In genomic region chr16:84115919-84116719, GRCh38 we compare ENCODE assay signal across 8 cellular contexts. TPM values are rescaled to one million over a fixed set of nuclear protein-coding genes. Genes with fewer than 3 reads are reported as not detected.
A peak's percentile ranks its signal among the peaks of the same experiment; 100 is the strongest.
DNase-seq lines count a peak whose midpoint lies in the region; ATAC-seq and TF ChIP-seq lines count a peak whose summit lies in the region.

No MANE protein-coding gene starts in this region.

- no peaks in the 10 kb centered on the region for H3K9me3 Mint-ChIP-seq in T-helper 2 cell treated with Interferon-gamma antibody and Interleukin-4, amounts not matched to agents 5 μg/mL and 100 μg/mL, for 36 hours
- no peaks in the 10 kb centered on the region for H3K9me3 Mint-ChIP-seq in mesothelial cell of epicardium

- H3K27ac ChIP-seq in temporal lobe (ENCODE audit: low read depth, low read length): peak overlapping the region; percentile 44

- DNase-seq in NCI-H2107 treated with DMSO at 0.1 percent for 48 hours (lab: John Stamatoyannopoulos, UW; ENCODE audit: unreplicated experiment): peak; percentile 37
- no peak for DNase-seq in NCI-H2107 (lab: John Stamatoyannopoulos, UW)
- peak; percentile 37 for DNase-seq in HuH-7.5 (ENCODE audit: low spot score)
- no peak for DNase-seq in T-helper 2 cell treated with Interferon-gamma antibody and Interleukin-4, amounts not matched to agents 5 μg/mL and 100 μg/mL, for 36 hours (ENCODE audit: low spot score)
- peak; percentile 59 for DNase-seq in effector CD8-positive, alpha-beta T cell (lab: John Stamatoyannopoulos, UW)
- no peak for DNase-seq in mesothelial cell of epicardium (ENCODE audit: low spot score in 2 of 2, unreplicated experiment in 2 of 2)

- TF ChIP-seq CTCF in mesothelial cell of epicardium (IDR thresholded peaks at IDR 0.05; ENCODE audit: unreplicated experiment): no peak

- peak overlapping the region; percentile 92 for H3K4me3 Mint-ChIP-seq in T-helper 2 cell treated with Interferon-gamma antibody and Interleukin-4, amounts not matched to agents 5 μg/mL and 100 μg/mL, for 36 hours
- peak overlapping the region; percentile 91 for H3K4me3 Mint-ChIP-seq in mesothelial cell of epicardium

- H3K27ac Mint-ChIP-seq in T-helper 2 cell treated with Interferon-gamma antibody and Interleukin-4, amounts not matched to agents 5 μg/mL and 100 μg/mL, for 36 hours: peak overlapping the region; percentile 90
- H3K27ac Mint-ChIP-seq in mesothelial cell of epicardium: peak overlapping the region; percentile 97

- no peaks in the 10 kb centered on the region for H3K27me3 Mint-ChIP-seq in T-helper 2 cell treated with Interferon-gamma antibody and Interleukin-4, amounts not matched to agents 5 μg/mL and 100 μg/mL, for 36 hours (ENCODE audit: low read depth)
- no peaks in the 10 kb centered on the region for H3K27me3 Mint-ChIP-seq in mesothelial cell of epicardium (ENCODE audit: low read depth)

- H3K4me1 Mint-ChIP-seq in T-helper 2 cell treated with Interferon-gamma antibody and Interleukin-4, amounts not matched to agents 5 μg/mL and 100 μg/mL, for 36 hours (ENCODE audit: low read depth): peaks cover 17% of the 10 kb centered on the region
- H3K4me1 Mint-ChIP-seq in mesothelial cell of epicardium: peaks cover 20% of the 10 kb centered on the region

- peaks cover 2% of the 10 kb centered on the region for H3K36me3 Mint-ChIP-seq in T-helper 2 cell treated with Interferon-gamma antibody and Interleukin-4, amounts not matched to agents 5 μg/mL and 100 μg/mL, for 36 hours (ENCODE audit: low read depth)
- H3K36me3 Mint-ChIP-seq in mesothelial cell of epicardium: peaks cover 2% of the 10 kb centered on the region

- peak; percentile 50 for ATAC-seq in GM21528 (IDR thresholded peaks at IDR 0.05; ENCODE audit: low FRiP score, unreplicated experiment)

RNA-seq across cellular contexts. Expression of gene MBTPS1, which starts 0.6 kb away (rescaled TPM):
- total RNA-seq in mesothelial cell of epicardium (143 to 146 TPM (median 146 TPM) in 3 replicates), temporal lobe (54.1 TPM)

RNA-seq across cellular contexts. Expression of gene HSDL1, which starts 28.9 kb away (rescaled TPM):
- total RNA-seq in mesothelial cell of epicardium (47.6 to 50.0 TPM (median 48.9 TPM) in 3 replicates), temporal lobe (141 TPM)

RNA-seq across cellular contexts. Expression of gene DNAAF1, which starts 29.0 kb away (rescaled TPM):
- 0.18 to 0.47 TPM (median 0.22 TPM) in 3 replicates for total RNA-seq in mesothelial cell of epicardium
- 0.25 TPM for total RNA-seq in temporal lobe

Comparison
In these comparisons a context has a peak if more than half of its experiments do, and no peak if none do; other contexts are left out.
1. DNase-seq: peak in NCI-H2107 treated with DMSO at 0.1 percent for 48 hours (single experiment), HuH-7.5 (single experiment) and effector CD8-positive, alpha-beta T cell (single experiment); none in NCI-H2107 (single experiment), T-helper 2 cell treated with Interferon-gamma antibody and Interleukin-4, amounts not matched to agents 5 μg/mL and 100 μg/mL, for 36 hours (single experiment) and mesothelial cell of epicardium (0 of 2).